ENCODE assay signal across 28 cellular contexts in the genomic region with DNA sequence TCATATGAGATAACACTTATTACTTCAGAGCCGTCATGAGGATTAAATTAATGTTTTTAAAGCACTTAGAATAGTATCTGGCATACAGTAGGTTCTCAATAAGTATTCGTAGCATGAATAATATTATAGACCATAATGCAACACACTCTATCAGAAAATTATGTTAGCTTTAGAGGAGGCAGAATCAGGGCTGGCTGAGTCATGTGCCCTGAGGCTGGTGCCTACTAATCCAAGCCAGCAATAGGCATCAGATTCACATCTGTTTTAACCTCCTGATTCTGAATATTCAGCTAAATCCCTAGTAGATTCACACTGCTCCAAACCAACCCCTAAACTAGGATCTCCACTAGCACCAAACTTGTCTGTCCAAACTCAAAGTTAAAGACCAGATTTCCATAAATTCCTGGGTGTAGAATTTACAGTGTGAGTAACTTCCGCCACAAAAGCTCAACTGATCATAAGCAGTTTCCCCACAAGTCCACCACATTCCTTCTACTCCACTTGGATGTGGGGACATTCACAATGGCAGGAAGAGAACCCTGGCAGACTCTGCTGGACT.
A peak's percentile ranks its signal among the peaks of the same experiment; 100 is the strongest.
DNase-seq lines count a peak whose midpoint lies in the region; ATAC-seq and TF ChIP-seq lines count a peak whose summit lies in the region.
"Had no signal": no experiment of that assay in that cellular context is flagged by ENCODE, and none has a peak within 500 bp of the region (broad histone marks: within the 10 kb centered on the region; RNA-seq: fewer than 3 reads in every experiment).

No MANE protein-coding gene starts in this region.

- no peak overlapping the region for H3K4me3 ChIP-seq in breast epithelium
- H3K4me3 ChIP-seq: BLaER1 treated with 17β-estradiol and CSF1 and Interleukin-3, amounts not matched to agents 10 nM and 100 nM; GM12878; lower lobe of right lung had no signal

- H3K27ac ChIP-seq in breast epithelium: no peak overlapping the region
- H3K27ac ChIP-seq: BLaER1 treated with 17β-estradiol and CSF1 and Interleukin-3, amounts not matched to agents 10 nM and 100 nM; lower lobe of right lung had no signal

- no peak for TF ChIP-seq POLR2A in breast epithelium (IDR thresholded peaks at IDR 0.05)

- peaks cover 0 to 3% of the 10 kb centered on the region in 2 donors for H3K27me3 ChIP-seq in breast epithelium
- H3K27me3 ChIP-seq: BLaER1 treated with 17β-estradiol and CSF1 and Interleukin-3, amounts not matched to agents 10 nM and 100 nM had no signal

- no peak overlapping the region for H3K4me3 Mint-ChIP-seq in MCF 10A (ENCODE audit: unreplicated experiment)
- H3K4me3 Mint-ChIP-seq: activated B cell treated with CpG ODN at 0.5 μM for 24 hours; activated CD4-positive, alpha-beta memory T cell treated with anti-CD3 and anti-CD28 coated beads, Interleukin-2, amount 10 ng/mL, durations not matched to agents 7 days and 5 days; central memory CD8-positive, alpha-beta T cell; immature natural killer cell had no signal

- CTCF ChIA-PET in MCF 10A (lab: Yijun Ruan, JAX): interaction anchor here (0.6 to 1.3 kb wide), 8 partner anchors 9 to 912 kb away, joined by 3 to 7 read pairs (median 3); no protein-coding TSS in a partner anchor

- intact Hi-C loops in MCF 10A (cut with micrococcal nuclease) (no loop called here), breast epithelium (cut with DNase I; ENCODE audit: low total_unique reads) (no loop called here), left ventricle myocardium superior (cut with micrococcal nuclease) (loop anchor here (10.0 kb wide), 1 partner anchor 713 kb away; no protein-coding TSS in a partner anchor)

- TF ChIP-seq CTCF in MCF 10A (IDR thresholded peaks at IDR 0.05; ENCODE audit: unreplicated experiment) (no peak), breast epithelium (IDR thresholded peaks at IDR 0.05) (no peak), GM13976 (IDR thresholded peaks at IDR 0.05; ENCODE audit: borderline replicate concordance, control extremely low read depth, extremely low read depth, insufficient read depth, missing control alignments) (no peak)

- ATAC-seq in SK-N-SH treated with all-trans-retinoic acid at 6 μM for 48 hours: peak; percentile 37; the same call in 2 of the 3 replicates
- ATAC-seq in left ventricle myocardium superior: no peak
- no peak for ATAC-seq in GM19395 (IDR thresholded peaks at IDR 0.05; ENCODE audit: unreplicated experiment)
- ATAC-seq: GM12878, Panc1 had no signal

- POLR2A ChIA-PET in MCF 10A (lab: Yijun Ruan, JAX): interaction anchor here (0.7 to 1.8 kb wide), 6 partner anchors 55 to 1073 kb away, joined by 3 to 8 read pairs (median 3); a partner anchor contains a TSS

- no peaks in the 10 kb centered on the region for H3K36me3 Mint-ChIP-seq in MCF 10A (ENCODE audit: insufficient read depth, unreplicated experiment)

- H3K9me3 ChIP-seq in breast epithelium: peaks cover 10 to 24% of the 10 kb centered on the region in 2 donors
- H3K9me3 ChIP-seq: lower lobe of right lung had no signal

- in situ Hi-C loops in GM13976 (cut with MboI; ENCODE audit: low sequenced_read_pairs, unreplicated experiment): loop anchor here (25.0 kb wide), 1 partner anchor 335 kb away; no protein-coding TSS in a partner anchor

- H3K4me1 ChIP-seq in breast epithelium: no peaks in the 10 kb centered on the region
- H3K4me1 ChIP-seq: lower lobe of right lung had no signal

- H3K36me3 ChIP-seq in breast epithelium: no peaks in the 10 kb centered on the region
- H3K36me3 ChIP-seq: BLaER1 treated with 17β-estradiol and CSF1 and Interleukin-3, amounts not matched to agents 10 nM and 100 nM; lower lobe of right lung had no signal

- H3K4me1 Mint-ChIP-seq in MCF 10A (ENCODE audit: insufficient read depth, unreplicated experiment): peaks cover 17% of the 10 kb centered on the region
- H3K4me1 Mint-ChIP-seq: activated B cell treated with CpG ODN at 0.5 μM for 24 hours; activated CD4-positive, alpha-beta memory T cell treated with anti-CD3 and anti-CD28 coated beads, Interleukin-2, amount 10 ng/mL, durations not matched to agents 7 days and 5 days; central memory CD8-positive, alpha-beta T cell; immature natural killer cell had no signal

- peak overlapping the region; percentile 61 for H3K27ac Mint-ChIP-seq in MCF 10A (ENCODE audit: low read depth, unreplicated experiment)
- H3K27ac Mint-ChIP-seq: activated B cell treated with CpG ODN at 0.5 μM for 24 hours; activated CD4-positive, alpha-beta memory T cell treated with anti-CD3 and anti-CD28 coated beads, Interleukin-2, amount 10 ng/mL, durations not matched to agents 7 days and 5 days; immature natural killer cell had no signal

- BruUV-seq in MCF 10A (replicated peaks; lab: Mats Ljungman, UMichigan): no TSS peak

- no peaks in the 10 kb centered on the region for H3K27me3 Mint-ChIP-seq in MCF 10A (ENCODE audit: insufficient read depth, unreplicated experiment)

- DNase-seq in MCF 10A (ENCODE audit: unreplicated experiment): peak; percentile 73
- no peak for DNase-seq in breast epithelium (ENCODE audit: low spot score in 2 of 2)
- peak; percentile 54 for DNase-seq in fibroblast of gingiva (ENCODE audit: low read depth)
- DNase-seq in left ventricle myocardium superior: no peak
- no peak for DNase-seq in cortex of kidney (lab: John Stamatoyannopoulos, UW)
- DNase-seq in GM13976 (ENCODE audit: low spot score): no peak
- DNase-seq: 8988T; activated B cell treated with CpG ODN at 0.5 μM for 24 hours; activated CD4-positive, alpha-beta memory T cell treated with anti-CD3 and anti-CD28 coated beads, Interleukin-2, amount 10 ng/mL, durations not matched to agents 7 days and 5 days; activated gamma-delta T cell treated with Interleukin-2 at 50 U/mL for 16 hours; activated T-cell treated with anti-CD3 and anti-CD28 coated beads for 4 hours; amygdala; DMS 273 treated with DMSO at 0.1 percent for 48 hours; effector memory CD4-positive, alpha-beta T cell; H7; immature natural killer cell; KBM-7; lower lobe of right lung; NCI-H187 treated with DMSO at 0.1 percent for 48 hours; NCI-H345; retina; stimulated activated CD4-positive, alpha-beta T cell treated with anti-CD3 and anti-CD28 coated beads, Interleukin-15, amount 100 ng/mL, for 24 hours had no signal

- H3K9me3 Mint-ChIP-seq in MCF 10A (ENCODE audit: unreplicated experiment): peaks cover 8% of the 10 kb centered on the region
- H3K9me3 Mint-ChIP-seq: central memory CD8-positive, alpha-beta T cell had no signal

TF ChIP-seq in SK-N-SH treated with all-trans-retinoic acid at 6 μM for 48 hours, 23 proteins besides CTCF, POLR2A, EP300 and RAD21:
- TF ChIP-seq, protein P1, sequence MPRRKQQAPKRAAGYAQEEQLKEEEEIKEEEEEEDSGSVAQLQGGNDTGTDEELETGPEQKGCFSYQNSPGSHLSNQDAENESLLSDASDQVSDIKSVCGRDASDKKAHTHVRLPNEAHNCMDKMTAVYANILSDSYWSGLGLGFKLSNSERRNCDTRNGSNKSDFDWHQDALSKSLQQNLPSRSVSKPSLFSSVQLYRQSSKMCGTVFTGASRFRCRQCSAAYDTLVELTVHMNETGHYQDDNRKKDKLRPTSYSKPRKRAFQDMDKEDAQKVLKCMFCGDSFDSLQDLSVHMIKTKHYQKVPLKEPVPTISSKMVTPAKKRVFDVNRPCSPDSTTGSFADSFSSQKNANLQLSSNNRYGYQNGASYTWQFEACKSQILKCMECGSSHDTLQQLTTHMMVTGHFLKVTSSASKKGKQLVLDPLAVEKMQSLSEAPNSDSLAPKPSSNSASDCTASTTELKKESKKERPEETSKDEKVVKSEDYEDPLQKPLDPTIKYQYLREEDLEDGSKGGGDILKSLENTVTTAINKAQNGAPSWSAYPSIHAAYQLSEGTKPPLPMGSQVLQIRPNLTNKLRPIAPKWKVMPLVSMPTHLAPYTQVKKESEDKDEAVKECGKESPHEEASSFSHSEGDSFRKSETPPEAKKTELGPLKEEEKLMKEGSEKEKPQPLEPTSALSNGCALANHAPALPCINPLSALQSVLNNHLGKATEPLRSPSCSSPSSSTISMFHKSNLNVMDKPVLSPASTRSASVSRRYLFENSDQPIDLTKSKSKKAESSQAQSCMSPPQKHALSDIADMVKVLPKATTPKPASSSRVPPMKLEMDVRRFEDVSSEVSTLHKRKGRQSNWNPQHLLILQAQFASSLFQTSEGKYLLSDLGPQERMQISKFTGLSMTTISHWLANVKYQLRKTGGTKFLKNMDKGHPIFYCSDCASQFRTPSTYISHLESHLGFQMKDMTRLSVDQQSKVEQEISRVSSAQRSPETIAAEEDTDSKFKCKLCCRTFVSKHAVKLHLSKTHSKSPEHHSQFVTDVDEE (CRISPR knock-in tag; IDR thresholded peaks at IDR 0.05): no peak
- no peak for TF ChIP-seq ZFP30 (CRISPR knock-in tag; IDR thresholded peaks at IDR 0.05)
- no peak for TF ChIP-seq ZNF70 (CRISPR knock-in tag; IDR thresholded peaks at IDR 0.05)
- no peak for TF ChIP-seq ZC3H10 (CRISPR knock-in tag; IDR thresholded peaks at IDR 0.05)
- no peak for TF ChIP-seq CSDC2 (CRISPR knock-in tag; IDR thresholded peaks at IDR 0.05)
- TF ChIP-seq ESRRG (CRISPR knock-in tag; IDR thresholded peaks at IDR 0.05): no peak
- TF ChIP-seq RARB (CRISPR knock-in tag; IDR thresholded peaks at IDR 0.05): no peak
- TF ChIP-seq ZFP3 (CRISPR knock-in tag; IDR thresholded peaks at IDR 0.05): no peak
- TF ChIP-seq PPARA (CRISPR knock-in tag; IDR thresholded peaks at IDR 0.05; ENCODE audit: borderline replicate concordance): no peak

Comparison
In these comparisons a context has a peak if more than half of its experiments do, and no peak if none do; other contexts are left out.
1. DNase-seq: peak in MCF 10A (single experiment) and fibroblast of gingiva (single experiment); none in breast epithelium (0 of 2), left ventricle myocardium superior (single experiment), cortex of kidney (single experiment) and GM13976 (single experiment).